Comparison of ENCODE assay signal across 35 cellular contexts in the genomic region with DNA sequence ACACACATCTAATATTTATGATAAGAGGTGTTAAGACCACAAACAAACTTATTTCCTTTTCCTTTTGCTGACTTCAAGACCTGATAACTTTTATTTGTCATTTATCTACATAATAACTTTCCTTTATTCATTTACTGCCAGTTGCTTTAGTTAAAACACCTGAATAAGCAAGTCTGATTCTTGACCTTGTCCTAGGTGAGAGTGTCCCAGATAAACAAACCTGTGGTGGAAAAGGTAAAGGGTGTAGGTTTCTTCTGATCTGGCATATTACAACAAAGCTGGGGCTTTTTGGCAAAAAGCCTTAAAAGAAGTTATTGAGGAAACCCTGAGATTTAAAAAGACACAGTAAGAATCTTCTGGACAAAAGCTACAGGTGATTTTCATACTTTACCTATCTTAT.
"Had no signal": no experiment of that assay in that cellular context is flagged by ENCODE, and none has a peak within 500 bp of the region (broad histone marks: within the 10 kb centered on the region; RNA-seq: fewer than 3 reads in every experiment).

No MANE protein-coding gene starts in this region.

- H3K4me3 ChIP-seq: MG63 had no signal

- H3K4me2 ChIP-seq: KMS-11 had no signal

- H3K36me3 ChIP-seq: MG63 had no signal

- H3K27ac ChIP-seq: KMS-11 had no signal

- DNase-seq: Karpas-422, Kasumi-1, MG63, MM.1S, MV-4-11, NCI-H1048, NCI-H1092, NCI-H1092 treated with DMSO at 0.1 percent for 48 hours, NCI-H1105, NCI-H1105 treated with DMSO at 0.1 percent for 48 hours, NCI-H1417, NCI-H1417 treated with DMSO at 0.1 percent for 48 hours, NCI-H1436, NCI-H1436 treated with DMSO at 0.1 percent for 48 hours, NCI-H146, NCI-H1694, NCI-H1694 treated with DMSO at 0.1 percent for 48 hours, NCI-H187, NCI-H187 treated with DMSO at 0.1 percent for 48 hours, NCI-H1930, NCI-H2029, NCI-H2029 treated with DMSO at 0.1 percent for 48 hours, NCI-H2081, NCI-H2081 treated with DMSO at 0.1 percent for 48 hours, NCI-H2107, NCI-H2171, NCI-H2171 treated with DMSO at 0.1 percent for 48 hours, NCI-H2227 treated with DMSO at 0.1 percent for 48 hours, NCI-H226, NCI-H345, NCI-H446, NCI-H446 treated with DMSO at 0.1 percent for 48 hours, NCI-H510A, NCI-H510A treated with DMSO at 0.1 percent for 48 hours had no signal

- H3K27me3 ChIP-seq: MG63 had no signal
